ENCODE assay signal across 14 cellular contexts in genomic region chr21:41660748-41661147, GRCh38.
A peak's percentile ranks its signal among the peaks of the same experiment; 100 is the strongest.
DNase-seq lines count a peak whose midpoint lies in the region; ATAC-seq and TF ChIP-seq lines count a peak whose summit lies in the region.
"Had no signal": no experiment of that assay in that cellular context is flagged by ENCODE, and none has a peak within 500 bp of the region (broad histone marks: within the 10 kb centered on the region; RNA-seq: fewer than 3 reads in every experiment).

No MANE protein-coding gene starts in this region.

- no peak overlapping the region for H2BK120ac ChIP-seq in IMR-90 (ENCODE audit: low read depth, low read length)

- H3K4me3 Mint-ChIP-seq in neural progenitor cell, result no peak overlapping the region
- no peak overlapping the region for H3K4me3 Mint-ChIP-seq in T-helper 2 cell treated with Interferon-gamma antibody and Interleukin-4, amounts not matched to agents 5 μg/mL and 100 μg/mL, for 36 hours
- H3K4me3 Mint-ChIP-seq: CD14-positive monocyte had no signal

- no peak overlapping the region for H3K4ac ChIP-seq in IMR-90 (ENCODE audit: low read depth, low read length)

- peaks cover 13% of the 10 kb centered on the region for H3K27me3 Mint-ChIP-seq in neural progenitor cell (ENCODE audit: insufficient read depth, low read depth)
- no peaks in the 10 kb centered on the region for H3K27me3 Mint-ChIP-seq in T-helper 2 cell treated with Interferon-gamma antibody and Interleukin-4, amounts not matched to agents 5 μg/mL and 100 μg/mL, for 36 hours (ENCODE audit: low read depth)

- H2BK15ac ChIP-seq in IMR-90 (ENCODE audit: low read depth, low read length), result no peak overlapping the region

- H2AK5ac ChIP-seq in IMR-90 (ENCODE audit: low read depth, low read length), result no peak overlapping the region

- dilution Hi-C loops in IMR-90 (cut with HindIII; ENCODE audit: low sequenced_read_pairs, unreplicated experiment), result no loop called here

- TF ChIP-seq POLR2A in IMR-90 (IDR thresholded peaks at IDR 0.05; ENCODE audit: low read depth, low read length), result no peak

- no peak for TF ChIP-seq CTCF in IMR-90 (conservative IDR thresholded peaks at IDR 0.05; ENCODE audit: low read depth, low read length)
- TF ChIP-seq CTCF in ascending aorta (IDR thresholded peaks at IDR 0.05), result no peak
- no peak for TF ChIP-seq CTCF in neural progenitor cell (IDR thresholded peaks at IDR 0.05)
- TF ChIP-seq CTCF in MM.1S (IDR thresholded peaks at IDR 0.05; ENCODE audit: low read length), result no peak

- no peak overlapping the region for H2BK20ac ChIP-seq in IMR-90 (ENCODE audit: low read depth, low read length)

- no peak overlapping the region for H3K18ac ChIP-seq in IMR-90 (ENCODE audit: low read depth, low read length)

- no peak overlapping the region for H3K23ac ChIP-seq in IMR-90 (ENCODE audit: low read depth, low read length)

- H2AK9ac ChIP-seq in IMR-90 (replicated peaks; ENCODE audit: low read depth, low read length, poor library complexity), result no peak overlapping the region

- H3K79me2 ChIP-seq in neural progenitor cell (ENCODE audit: low read depth), result no peaks in the 10 kb centered on the region
- H3K79me2 ChIP-seq in MM.1S (ENCODE audit: low read length), result no peaks in the 10 kb centered on the region

- no peak overlapping the region for H3K56ac ChIP-seq in IMR-90 (ENCODE audit: extremely low read depth, insufficient read depth, low read length)

- no peak for ATAC-seq in IMR-90 (ENCODE audit: low read depth)
- no peak for ATAC-seq in GM19023 (IDR thresholded peaks at IDR 0.05; ENCODE audit: unreplicated experiment)

- H3K36me3 ChIP-seq in IMR-90 (ENCODE audit: control insufficient read depth, insufficient read depth, low read length) (no peaks in the 10 kb centered on the region), ascending aorta (no peaks in the 10 kb centered on the region), neural progenitor cell (no peaks in the 10 kb centered on the region), MM.1S (replicated peaks; ENCODE audit: insufficient read depth, low read length) (no peaks in the 10 kb centered on the region)

- in situ Hi-C loops in IMR-90 (cut with MboI; ENCODE audit: low sequenced_read_pairs), result no loop called here

- H4K5ac ChIP-seq in IMR-90 (ENCODE audit: low read depth, low read length), result no peak overlapping the region

- H3K4me2 ChIP-seq in IMR-90 (ENCODE audit: low read depth, low read length) (no peak overlapping the region), neural progenitor cell (no peak overlapping the region), MM.1S (ENCODE audit: low read depth, low read length) (no peak overlapping the region)

- no peak for DNase-seq in IMR-90
- DNase-seq in ascending aorta (ENCODE audit: low spot score in 2 of 2), result no peak
- DNase-seq in neural progenitor cell (ENCODE audit: low spot score), result no peak
- DNase-seq in MM.1S, result no peak
- no peak for DNase-seq in T-helper 2 cell treated with Interferon-gamma antibody and Interleukin-4, amounts not matched to agents 5 μg/mL and 100 μg/mL, for 36 hours (ENCODE audit: low spot score)
- DNase-seq in SIG-M5 treated with dmso at 0.1 percent for 504 hours (lab: John Stamatoyannopoulos, UW; ENCODE audit: unreplicated experiment), result no peak
- DNase-seq: DMS79 treated with DMSO at 0.1 percent for 48 hours, KBM-7, NCI-H1694 treated with DMSO at 0.1 percent for 48 hours, NCI-H510A, NCI-H774, SW 1271 had no signal

- no peaks in the 10 kb centered on the region for H3K9me3 ChIP-seq in IMR-90 (ENCODE audit: control insufficient read depth, insufficient read depth, low read length)
- no peaks in the 10 kb centered on the region for H3K9me3 ChIP-seq in ascending aorta
- H3K9me3 ChIP-seq in neural progenitor cell (ENCODE audit: low read depth), result no peaks in the 10 kb centered on the region
- H3K9me3 ChIP-seq in MM.1S (replicated peaks; ENCODE audit: insufficient read depth, low read length), result no peaks in the 10 kb centered on the region

- no peaks in the 10 kb centered on the region for H3K9me2 ChIP-seq in MM.1S (replicated peaks; ENCODE audit: insufficient read depth, low read length)

- H3K4me1 Mint-ChIP-seq in neural progenitor cell, result peaks cover 63% of the 10 kb centered on the region
- H3K4me1 Mint-ChIP-seq in T-helper 2 cell treated with Interferon-gamma antibody and Interleukin-4, amounts not matched to agents 5 μg/mL and 100 μg/mL, for 36 hours (ENCODE audit: low read depth), result no peaks in the 10 kb centered on the region

- H3K27me3 ChIP-seq in IMR-90 (ENCODE audit: control insufficient read depth, insufficient read depth, low read length) (peaks cover 22% of the 10 kb centered on the region), ascending aorta (no peaks in the 10 kb centered on the region), neural progenitor cell (no peaks in the 10 kb centered on the region), MM.1S (replicated peaks; ENCODE audit: insufficient read depth, low read length) (peaks cover 90% of the 10 kb centered on the region)

- no peak overlapping the region for H3K9ac ChIP-seq in IMR-90 (ENCODE audit: low read depth, low read length)
- H3K9ac ChIP-seq in neural progenitor cell, result no peak overlapping the region
- no peak overlapping the region for H3K9ac ChIP-seq in MM.1S (ENCODE audit: low read length)

- H4K20me1 ChIP-seq in IMR-90 (ENCODE audit: insufficient read depth, low read length), result no peaks in the 10 kb centered on the region
- no peaks in the 10 kb centered on the region for H4K20me1 ChIP-seq in neural progenitor cell (ENCODE audit: low read depth)
- no peaks in the 10 kb centered on the region for H4K20me1 ChIP-seq in MM.1S (ENCODE audit: insufficient read depth, low read length)

- H3K79me1 ChIP-seq in IMR-90 (ENCODE audit: low read depth in 1 of 2, low read length in 2 of 2), result no peaks in the 10 kb centered on the region

- H3F3A ChIP-seq in neural progenitor cell (ENCODE audit: low read depth) (no peaks in the 10 kb centered on the region), MM.1S (ENCODE audit: insufficient read depth, low read length) (no peaks in the 10 kb centered on the region)

- peak overlapping the region; percentile 72 for H3K27ac Mint-ChIP-seq in neural progenitor cell
- no peak overlapping the region for H3K27ac Mint-ChIP-seq in T-helper 2 cell treated with Interferon-gamma antibody and Interleukin-4, amounts not matched to agents 5 μg/mL and 100 μg/mL, for 36 hours

- intact Hi-C loops in IMR-90 (cut with micrococcal nuclease) (no loop called here), ascending aorta (cut with DNase I) (loop anchor here (1.0 to 5.0 kb wide), 2 partner anchors 47 to 67 kb away; no protein-coding TSS in a partner anchor)

- no peaks in the 10 kb centered on the region for H3K9me1 ChIP-seq in IMR-90 (ENCODE audit: insufficient read depth, low read length)

- BruUV-seq in IMR-90 (replicated peaks; lab: Mats Ljungman, UMichigan), result no TSS peak

- peaks cover 11% of the 10 kb centered on the region for H3K4me1 ChIP-seq in IMR-90 (ENCODE audit: control insufficient read depth, insufficient read depth, low read length)
- H3K4me1 ChIP-seq in ascending aorta, result peaks cover 4 to 18% of the 10 kb centered on the region in 2 donors
- H3K4me1 ChIP-seq in neural progenitor cell, result no peaks in the 10 kb centered on the region
- no peaks in the 10 kb centered on the region for H3K4me1 ChIP-seq in MM.1S (ENCODE audit: low read length)

- CTCF ChIA-PET in IMR-90 (lab: Yijun Ruan, JAX), result no interaction called here

- H3K27ac ChIP-seq in IMR-90 (ENCODE audit: insufficient read depth, low read length), result no peak overlapping the region
- H3K27ac ChIP-seq in ascending aorta, result peak overlapping the region; percentile 66 to 75
- no peak overlapping the region for H3K27ac ChIP-seq in neural progenitor cell
- no peak overlapping the region for H3K27ac ChIP-seq in MM.1S (ENCODE audit: low read length)

- no peak overlapping the region for H2BK5ac ChIP-seq in IMR-90 (ENCODE audit: low read depth, low read length, poor library complexity, severe bottlenecking)

- no peak overlapping the region for H3K14ac ChIP-seq in IMR-90 (replicated peaks; ENCODE audit: low read depth, low read length)

- H3K4me3 ChIP-seq in IMR-90 (ENCODE audit: insufficient read depth, low read depth, low read length), result no peak overlapping the region
- no peak overlapping the region for H3K4me3 ChIP-seq in ascending aorta
- H3K4me3 ChIP-seq in neural progenitor cell, result no peak overlapping the region
- no peak overlapping the region for H3K4me3 ChIP-seq in MM.1S (ENCODE audit: low read length)

- no peak for TF ChIP-seq RAD21 in IMR-90 (IDR thresholded peaks at IDR 0.05; ENCODE audit: low read length)

- POLR2A ChIA-PET in IMR-90 (lab: Charles Lee; ENCODE audit: unreplicated experiment), result no interaction called here

- no peak overlapping the region for H4K8ac ChIP-seq in IMR-90 (ENCODE audit: low read depth in 2 of 2, low read length in 2 of 2)

- H3K36me3 Mint-ChIP-seq in neural progenitor cell, result no peaks in the 10 kb centered on the region
- H3K36me3 Mint-ChIP-seq in T-helper 2 cell treated with Interferon-gamma antibody and Interleukin-4, amounts not matched to agents 5 μg/mL and 100 μg/mL, for 36 hours (ENCODE audit: low read depth), result no peaks in the 10 kb centered on the region

- H2AFZ ChIP-seq in IMR-90 (replicated peaks; ENCODE audit: low read length, poor library complexity) (peak overlapping the region; percentile 23), neural progenitor cell (replicated peaks) (no peak overlapping the region), MM.1S (ENCODE audit: low read length) (no peak overlapping the region)

- no peak overlapping the region for H4K91ac ChIP-seq in IMR-90 (ENCODE audit: insufficient read depth, low read depth, low read length)

- 67% methylated on average over 6 of the region's 10 CpGs; no CpG with 5 or more reads in 1 of the 2 experiments for WGBS in IMR-90 (ENCODE audit: extremely low coverage in 2 of 2, insufficient read length in 1 of 2), 2 experiments

- no peaks in the 10 kb centered on the region for H3K9me3 Mint-ChIP-seq in neural progenitor cell
- H3K9me3 Mint-ChIP-seq in T-helper 2 cell treated with Interferon-gamma antibody and Interleukin-4, amounts not matched to agents 5 μg/mL and 100 μg/mL, for 36 hours, result no peaks in the 10 kb centered on the region

TF ChIP-seq in IMR-90, 13 proteins besides CTCF, POLR2A, EP300 and RAD21:
- no peak for TF ChIP-seq RFX5 (IDR thresholded peaks at IDR 0.05; ENCODE audit: low read depth, low read length)
- TF ChIP-seq MAFK (IDR thresholded peaks at IDR 0.05; ENCODE audit: low read depth, low read length), result no peak
- TF ChIP-seq CHD1 (IDR thresholded peaks at IDR 0.05; ENCODE audit: low read depth, low read length), result no peak
- TF ChIP-seq, protein P1, sequence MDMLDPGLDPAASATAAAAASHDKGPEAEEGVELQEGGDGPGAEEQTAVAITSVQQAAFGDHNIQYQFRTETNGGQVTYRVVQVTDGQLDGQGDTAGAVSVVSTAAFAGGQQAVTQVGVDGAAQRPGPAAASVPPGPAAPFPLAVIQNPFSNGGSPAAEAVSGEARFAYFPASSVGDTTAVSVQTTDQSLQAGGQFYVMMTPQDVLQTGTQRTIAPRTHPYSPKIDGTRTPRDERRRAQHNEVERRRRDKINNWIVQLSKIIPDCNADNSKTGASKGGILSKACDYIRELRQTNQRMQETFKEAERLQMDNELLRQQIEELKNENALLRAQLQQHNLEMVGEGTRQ (IDR thresholded peaks at IDR 0.05; ENCODE audit: low read depth, low read length), result no peak

Comparison
In these comparisons a context has a peak if more than half of its experiments do, and no peak if none do; other contexts are left out.
1. H3K27ac ChIP-seq: peak in ascending aorta (2 of 2); none in IMR-90 (single experiment), neural progenitor cell (single experiment) and MM.1S (single experiment).